13 cellular contexts compared by ENCODE assay signal in the genomic region with DNA sequence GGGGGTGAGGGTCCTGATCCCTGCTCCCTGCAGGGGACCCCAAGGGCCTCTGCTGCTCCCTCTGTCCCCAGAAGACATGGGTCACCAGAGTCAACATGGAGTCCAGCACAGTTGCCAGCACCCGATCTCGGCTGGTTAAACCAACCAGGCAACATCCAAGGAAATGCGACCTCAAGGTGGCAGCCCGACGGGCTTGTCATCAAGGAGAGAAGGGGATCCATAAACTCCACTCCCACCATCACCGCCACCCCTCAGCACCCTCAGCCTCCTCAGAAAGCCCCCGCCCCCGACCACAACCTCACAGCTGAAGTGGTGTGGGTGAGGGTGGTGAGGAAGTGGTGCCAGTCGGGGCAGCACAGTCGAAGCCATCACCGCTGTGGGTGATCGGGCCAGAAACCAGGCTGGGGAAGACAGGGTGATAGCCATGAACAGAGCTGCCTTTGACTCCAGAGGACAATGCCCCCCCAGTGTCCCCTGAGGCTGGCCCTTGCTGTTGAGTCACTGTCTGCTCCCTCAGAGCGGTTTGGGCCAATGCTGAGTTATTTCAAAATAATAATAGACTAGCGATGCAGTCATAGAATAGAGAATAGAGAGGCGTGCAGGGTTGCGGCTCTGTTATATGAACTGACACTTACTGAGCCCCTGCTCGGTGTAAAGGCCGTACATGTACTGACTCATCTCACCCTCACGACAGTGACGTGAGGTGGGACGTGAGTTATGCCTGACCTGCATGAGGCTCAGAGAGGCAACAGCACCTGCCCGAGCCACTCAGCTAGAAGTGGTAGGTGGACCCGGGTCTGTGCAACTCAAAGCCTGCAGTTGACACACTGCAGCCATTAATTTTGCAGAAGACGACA.
A peak's percentile ranks its signal among the peaks of the same experiment; 100 is the strongest.
DNase-seq lines count a peak whose midpoint lies in the region; ATAC-seq and TF ChIP-seq lines count a peak whose summit lies in the region.
"Had no signal": no experiment of that assay in that cellular context is flagged by ENCODE, and none has a peak within 500 bp of the region (broad histone marks: within the 10 kb centered on the region; RNA-seq: fewer than 3 reads in every experiment).

No MANE protein-coding gene starts in this region.

- TF ChIP-seq CTCF in SK-N-SH (IDR thresholded peaks at IDR 0.05) (no peak), left lung (IDR thresholded peaks at IDR 0.05) (no peak)

- CTCF ChIA-PET in SK-N-SH (lab: Yijun Ruan, JAX): interaction anchor here (1.5 kb wide), 2 partner anchors 132 to 138 kb away, joined by 5 read pairs; no protein-coding TSS in a partner anchor

- H3K9me3 ChIP-seq in SK-N-SH: no peaks in the 10 kb centered on the region
- no peaks in the 10 kb centered on the region for H3K9me3 ChIP-seq in left lung

- no peak overlapping the region for H3K4me3 ChIP-seq in SK-N-SH (ENCODE audit: low read depth in 2 of 2, low read length in 1 of 2)
- H3K4me3 ChIP-seq in left lung: no peak overlapping the region

- intact Hi-C loops in left lung (cut with DNase I): no loop called here

- H3K9me2 ChIP-seq in SK-N-SH: no peaks in the 10 kb centered on the region

- TF ChIP-seq EP300 in SK-N-SH (IDR thresholded peaks at IDR 0.05; ENCODE audit: borderline replicate concordance in 1 of 2, low read depth in 1 of 2, low read length in 1 of 2): no peak

- H3K27ac ChIP-seq in SK-N-SH (ENCODE audit: low read depth in 2 of 2, low read length in 1 of 2) (no peak overlapping the region), left lung (no peak overlapping the region)
- H3K27ac ChIP-seq: 22Rv1 had no signal

- TF ChIP-seq RAD21 in SK-N-SH (IDR thresholded peaks at IDR 0.05; ENCODE audit: low read length): no peak

- 71% methylated on average over 17 of the region's 24 CpGs for WGBS in SK-N-SH (ENCODE audit: low lambda C conversion rate)

- POLR2A ChIA-PET in SK-N-SH (lab: Yijun Ruan, JAX): no interaction called here

- H3K9ac ChIP-seq in SK-N-SH: no peak overlapping the region

- ATAC-seq in SK-N-SH treated with all-trans-retinoic acid at 6 μM for 48 hours (no peak), left lung (peak; percentile 8), HG02981 (IDR thresholded peaks at IDR 0.05; ENCODE audit: unreplicated experiment) (no peak), GM21381 (IDR thresholded peaks at IDR 0.05; ENCODE audit: unreplicated experiment) (no peak)

- H3K4me2 ChIP-seq in SK-N-SH: no peak overlapping the region

- H3K4me1 ChIP-seq in SK-N-SH (ENCODE audit: control insufficient read depth in 1 of 2, insufficient read depth in 2 of 2, low read depth in 1 of 2, low read length in 1 of 2) (peaks cover 0 to 2% of the 10 kb centered on the region in 2 experiments; a peak in 1 of 4 replicates), left lung (no peaks in the 10 kb centered on the region)

- H2AFZ ChIP-seq in SK-N-SH (ENCODE audit: low read depth): no peak overlapping the region

- H3K36me3 ChIP-seq in SK-N-SH (replicated peaks in 1 of 2; ENCODE audit: control insufficient read depth in 1 of 2, insufficient read depth in 2 of 2, low read length in 1 of 2): no peaks in the 10 kb centered on the region
- no peaks in the 10 kb centered on the region for H3K36me3 ChIP-seq in left lung

- DNase-seq in SK-N-SH (peak; percentile 3), astrocyte of the hippocampus (ENCODE audit: low read depth, low spot score) (peak; percentile 82), left lung (peak in 1 of 2 donors; percentile 62), NCI-H1048 (lab: John Stamatoyannopoulos, UW) (no peak)
- DNase-seq in stimulated activated CD8-positive, alpha-beta memory T cell treated with anti-CD3 and anti-CD28 coated beads, Interleukin-7, amount 100 ng/mL, for 48 hours (ENCODE audit: extremely low read depth in 1 of 2, low read depth in 1 of 2): peak; percentile 5 to 14
- DNase-seq: central memory CD4-positive, alpha-beta T cell; DMS153; NCI-H1694 treated with DMSO at 0.1 percent for 48 hours; retina had no signal

- H3F3A ChIP-seq in SK-N-SH (replicated peaks; ENCODE audit: insufficient read depth): no peaks in the 10 kb centered on the region

- no peaks in the 10 kb centered on the region for H4K20me1 ChIP-seq in SK-N-SH (ENCODE audit: insufficient read depth)

- H3K27me3 ChIP-seq in SK-N-SH (ENCODE audit: insufficient read depth): no peaks in the 10 kb centered on the region
- peaks cover 0 to 38% of the 10 kb centered on the region in 2 donors for H3K27me3 ChIP-seq in left lung

- no peaks in the 10 kb centered on the region for H3K79me2 ChIP-seq in SK-N-SH (ENCODE audit: insufficient read depth)

TF ChIP-seq in SK-N-SH, 30 proteins besides CTCF, POLR2A, EP300 and RAD21:
- TF ChIP-seq TEAD4 (IDR thresholded peaks at IDR 0.05; ENCODE audit: borderline replicate concordance, insufficient read depth) (no peak), SIN3A (IDR thresholded peaks at IDR 0.05; ENCODE audit: borderline replicate concordance, low read depth, low read length) (no peak), CHD2 (IDR thresholded peaks at IDR 0.05; ENCODE audit: low read length, partially characterized antibody) (no peak)

TF ChIP-seq in SK-N-SH treated with all-trans-retinoic acid at 6 μM for 48 hours, 23 proteins besides CTCF, POLR2A, EP300 and RAD21:
- TF ChIP-seq TOX (CRISPR knock-in tag; IDR thresholded peaks at IDR 0.05; ENCODE audit: borderline replicate concordance): no peak
- TF ChIP-seq ISL1 (CRISPR knock-in tag; IDR thresholded peaks at IDR 0.05): no peak
- TF ChIP-seq, protein P1, sequence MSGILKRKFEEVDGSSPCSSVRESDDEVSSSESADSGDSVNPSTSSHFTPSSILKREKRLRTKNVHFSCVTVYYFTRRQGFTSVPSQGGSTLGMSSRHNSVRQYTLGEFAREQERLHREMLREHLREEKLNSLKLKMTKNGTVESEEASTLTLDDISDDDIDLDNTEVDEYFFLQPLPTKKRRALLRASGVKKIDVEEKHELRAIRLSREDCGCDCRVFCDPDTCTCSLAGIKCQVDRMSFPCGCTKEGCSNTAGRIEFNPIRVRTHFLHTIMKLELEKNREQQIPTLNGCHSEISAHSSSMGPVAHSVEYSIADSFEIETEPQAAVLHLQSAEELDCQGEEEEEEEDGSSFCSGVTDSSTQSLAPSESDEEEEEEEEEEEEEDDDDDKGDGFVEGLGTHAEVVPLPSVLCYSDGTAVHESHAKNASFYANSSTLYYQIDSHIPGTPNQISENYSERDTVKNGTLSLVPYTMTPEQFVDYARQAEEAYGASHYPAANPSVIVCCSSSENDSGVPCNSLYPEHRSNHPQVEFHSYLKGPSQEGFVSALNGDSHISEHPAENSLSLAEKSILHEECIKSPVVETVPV (CRISPR knock-in tag; IDR thresholded peaks at IDR 0.05): no peak
- no peak for TF ChIP-seq GLIS3 (CRISPR knock-in tag; IDR thresholded peaks at IDR 0.05)
- no peak for TF ChIP-seq TCF4 (CRISPR knock-in tag; IDR thresholded peaks at IDR 0.05; ENCODE audit: borderline replicate concordance)
- TF ChIP-seq ZFP30 (CRISPR knock-in tag; IDR thresholded peaks at IDR 0.05): no peak
- TF ChIP-seq CSDC2 (CRISPR knock-in tag; IDR thresholded peaks at IDR 0.05): no peak
- no peak for TF ChIP-seq BACH2 (CRISPR knock-in tag; IDR thresholded peaks at IDR 0.05; ENCODE audit: borderline replicate concordance)
- no peak for TF ChIP-seq PPARA (CRISPR knock-in tag; IDR thresholded peaks at IDR 0.05; ENCODE audit: borderline replicate concordance)
- TF ChIP-seq RARB (CRISPR knock-in tag; IDR thresholded peaks at IDR 0.05): no peak
- no peak for TF ChIP-seq OSR1 (CRISPR knock-in tag; IDR thresholded peaks at IDR 0.05)
- no peak for TF ChIP-seq ARNTL (CRISPR knock-in tag; IDR thresholded peaks at IDR 0.05; ENCODE audit: borderline replicate concordance, low read depth)
- TF ChIP-seq ZNF70 (CRISPR knock-in tag; IDR thresholded peaks at IDR 0.05): no peak
- TF ChIP-seq, protein P2, sequence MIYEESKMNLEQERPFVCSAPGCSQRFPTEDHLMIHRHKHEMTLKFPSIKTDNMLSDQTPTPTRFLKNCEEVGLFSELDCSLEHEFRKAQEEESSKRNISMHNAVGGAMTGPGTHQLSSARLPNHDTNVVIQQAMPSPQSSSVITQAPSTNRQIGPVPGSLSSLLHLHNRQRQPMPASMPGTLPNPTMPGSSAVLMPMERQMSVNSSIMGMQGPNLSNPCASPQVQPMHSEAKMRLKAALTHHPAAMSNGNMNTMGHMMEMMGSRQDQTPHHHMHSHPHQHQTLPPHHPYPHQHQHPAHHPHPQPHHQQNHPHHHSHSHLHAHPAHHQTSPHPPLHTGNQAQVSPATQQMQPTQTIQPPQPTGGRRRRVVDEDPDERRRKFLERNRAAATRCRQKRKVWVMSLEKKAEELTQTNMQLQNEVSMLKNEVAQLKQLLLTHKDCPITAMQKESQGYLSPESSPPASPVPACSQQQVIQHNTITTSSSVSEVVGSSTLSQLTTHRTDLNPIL (CRISPR knock-in tag; IDR thresholded peaks at IDR 0.05; ENCODE audit: low read depth): no peak
- TF ChIP-seq ZNF8 (CRISPR knock-in tag; IDR thresholded peaks at IDR 0.05): no peak
- TF ChIP-seq SNAI2 (CRISPR knock-in tag; IDR thresholded peaks at IDR 0.05): no peak
- no peak for TF ChIP-seq ZFP3 (CRISPR knock-in tag; IDR thresholded peaks at IDR 0.05)
- TF ChIP-seq, protein P3, sequence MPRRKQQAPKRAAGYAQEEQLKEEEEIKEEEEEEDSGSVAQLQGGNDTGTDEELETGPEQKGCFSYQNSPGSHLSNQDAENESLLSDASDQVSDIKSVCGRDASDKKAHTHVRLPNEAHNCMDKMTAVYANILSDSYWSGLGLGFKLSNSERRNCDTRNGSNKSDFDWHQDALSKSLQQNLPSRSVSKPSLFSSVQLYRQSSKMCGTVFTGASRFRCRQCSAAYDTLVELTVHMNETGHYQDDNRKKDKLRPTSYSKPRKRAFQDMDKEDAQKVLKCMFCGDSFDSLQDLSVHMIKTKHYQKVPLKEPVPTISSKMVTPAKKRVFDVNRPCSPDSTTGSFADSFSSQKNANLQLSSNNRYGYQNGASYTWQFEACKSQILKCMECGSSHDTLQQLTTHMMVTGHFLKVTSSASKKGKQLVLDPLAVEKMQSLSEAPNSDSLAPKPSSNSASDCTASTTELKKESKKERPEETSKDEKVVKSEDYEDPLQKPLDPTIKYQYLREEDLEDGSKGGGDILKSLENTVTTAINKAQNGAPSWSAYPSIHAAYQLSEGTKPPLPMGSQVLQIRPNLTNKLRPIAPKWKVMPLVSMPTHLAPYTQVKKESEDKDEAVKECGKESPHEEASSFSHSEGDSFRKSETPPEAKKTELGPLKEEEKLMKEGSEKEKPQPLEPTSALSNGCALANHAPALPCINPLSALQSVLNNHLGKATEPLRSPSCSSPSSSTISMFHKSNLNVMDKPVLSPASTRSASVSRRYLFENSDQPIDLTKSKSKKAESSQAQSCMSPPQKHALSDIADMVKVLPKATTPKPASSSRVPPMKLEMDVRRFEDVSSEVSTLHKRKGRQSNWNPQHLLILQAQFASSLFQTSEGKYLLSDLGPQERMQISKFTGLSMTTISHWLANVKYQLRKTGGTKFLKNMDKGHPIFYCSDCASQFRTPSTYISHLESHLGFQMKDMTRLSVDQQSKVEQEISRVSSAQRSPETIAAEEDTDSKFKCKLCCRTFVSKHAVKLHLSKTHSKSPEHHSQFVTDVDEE (CRISPR knock-in tag; IDR thresholded peaks at IDR 0.05): no peak
